In genomic region chr7:96284838-96285237, GRCh38 we compare ENCODE assay signal across 10 cellular contexts. TPM values are rescaled to one million over a fixed set of nuclear protein-coding genes. Genes with fewer than 3 reads are reported as not detected.
A peak's percentile ranks its signal among the peaks of the same experiment; 100 is the strongest.
DNase-seq lines count a peak whose midpoint lies in the region; ATAC-seq and TF ChIP-seq lines count a peak whose summit lies in the region.
"Had no signal": no experiment of that assay in that cellular context is flagged by ENCODE, and none has a peak within 500 bp of the region (broad histone marks: within the 10 kb centered on the region; RNA-seq: fewer than 3 reads in every experiment).

No MANE protein-coding gene starts in this region.

- peak overlapping the region; percentile 87 for H3K27ac Mint-ChIP-seq in activated naive CD8-positive, alpha-beta T cell treated with anti-CD3 and anti-CD28 coated beads for 36 hours
- no peak overlapping the region for H3K27ac Mint-ChIP-seq in glutamatergic neuron (ENCODE audit: unreplicated experiment)

- peaks cover 45% of the 10 kb centered on the region for H3K36me3 Mint-ChIP-seq in activated naive CD8-positive, alpha-beta T cell treated with anti-CD3 and anti-CD28 coated beads for 36 hours
- H3K36me3 Mint-ChIP-seq in glutamatergic neuron (ENCODE audit: unreplicated experiment) = peaks cover 18% of the 10 kb centered on the region

- no peaks in the 10 kb centered on the region for H3K27me3 Mint-ChIP-seq in activated naive CD8-positive, alpha-beta T cell treated with anti-CD3 and anti-CD28 coated beads for 36 hours
- peaks cover 5% of the 10 kb centered on the region for H3K27me3 Mint-ChIP-seq in glutamatergic neuron (ENCODE audit: unreplicated experiment)

- no peak for TF ChIP-seq CTCF in GM20000 (IDR thresholded peaks at IDR 0.05; ENCODE audit: extremely low read depth, missing control alignments)
- TF ChIP-seq CTCF in glutamatergic neuron (IDR thresholded peaks at IDR 0.05; ENCODE audit: partially characterized antibody, unreplicated experiment) = no peak

- ATAC-seq in GM18498 (IDR thresholded peaks at IDR 0.05; ENCODE audit: unreplicated experiment) (peak; percentile 46), HG03103 (IDR thresholded peaks at IDR 0.05; ENCODE audit: low read depth, unreplicated experiment) (peak; percentile 46)

- peaks cover 37% of the 10 kb centered on the region for H3K4me1 Mint-ChIP-seq in activated naive CD8-positive, alpha-beta T cell treated with anti-CD3 and anti-CD28 coated beads for 36 hours
- no peaks in the 10 kb centered on the region for H3K4me1 Mint-ChIP-seq in glutamatergic neuron (ENCODE audit: low read depth, unreplicated experiment)

- no peak overlapping the region for H3K4me3 Mint-ChIP-seq in activated naive CD8-positive, alpha-beta T cell treated with anti-CD3 and anti-CD28 coated beads for 36 hours
- H3K4me3 Mint-ChIP-seq in glutamatergic neuron (ENCODE audit: unreplicated experiment) = no peak overlapping the region

- peaks cover 30% of the 10 kb centered on the region for H3K9me3 Mint-ChIP-seq in activated naive CD8-positive, alpha-beta T cell treated with anti-CD3 and anti-CD28 coated beads for 36 hours
- peaks cover 6% of the 10 kb centered on the region for H3K9me3 Mint-ChIP-seq in glutamatergic neuron (ENCODE audit: unreplicated experiment)

- DNase-seq in GM20000 (ENCODE audit: low spot score) (peak; percentile 17), glutamatergic neuron (no peak), NCI-H1417 (lab: John Stamatoyannopoulos, UW) (no peak), NCI-H345 treated with DMSO at 0.1 percent for 48 hours (lab: John Stamatoyannopoulos, UW; ENCODE audit: unreplicated experiment) (no peak), NCI-H1092 treated with DMSO at 0.1 percent for 48 hours (lab: John Stamatoyannopoulos, UW) (no peak)
- no peak for DNase-seq in activated naive CD8-positive, alpha-beta T cell treated with anti-CD3 and anti-CD28 coated beads for 36 hours
- DNase-seq: NCI-H2227 treated with DMSO at 0.1 percent for 48 hours; stimulated activated CD4-positive, alpha-beta T cell treated with anti-CD3 and anti-CD28 coated beads, Interleukin-4, amount 100 ng/mL, for 4 hours had no signal

RNA-seq across cellular contexts. Expression of gene SLC25A13, which starts 37.1 kb away (rescaled TPM):
- total RNA-seq in activated naive CD8-positive, alpha-beta T cell treated with anti-CD3 and anti-CD28 coated beads for 36 hours = 10 to 100 TPM; 12.6 to 14.5 TPM
- total RNA-seq in glutamatergic neuron (ENCODE audit: unreplicated experiment) = 48.5 TPM
